In the genomic region with DNA sequence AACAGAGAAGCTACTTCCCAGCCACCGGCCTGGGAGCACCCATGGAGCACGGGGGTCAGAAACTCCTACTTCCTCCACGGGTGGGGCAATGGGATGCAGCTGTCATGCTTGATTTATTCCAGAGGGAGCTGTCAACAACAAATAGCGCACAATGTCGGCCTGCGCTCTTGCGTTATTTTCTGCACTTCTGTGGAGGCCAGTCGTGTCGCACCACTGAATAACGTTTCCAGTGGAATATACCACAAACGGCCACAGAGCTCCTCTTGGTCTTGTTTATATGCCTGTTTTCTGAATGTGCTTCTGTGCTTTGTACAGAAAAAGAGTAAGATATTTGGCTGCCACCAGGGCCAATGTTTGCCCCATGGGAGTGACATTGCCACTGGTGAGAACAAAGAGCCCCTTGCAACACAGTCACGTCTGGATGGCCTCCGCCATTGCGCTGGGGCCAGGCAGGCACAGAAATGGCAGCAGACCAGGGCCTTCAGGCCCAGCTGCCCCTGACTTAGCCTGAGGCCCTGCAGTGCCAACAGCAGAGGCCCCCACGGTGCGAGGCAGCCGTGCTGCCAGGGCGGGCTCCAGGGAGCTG, we compare ENCODE assay signal across 31 cellular contexts. TPM values are rescaled to one million over a fixed set of nuclear protein-coding genes. Genes with fewer than 3 reads are reported as not detected.
A peak's percentile ranks its signal among the peaks of the same experiment; 100 is the strongest.
DNase-seq lines count a peak whose midpoint lies in the region; ATAC-seq, FAIRE-seq and TF ChIP-seq lines count a peak whose summit lies in the region.
"Had no signal": no experiment of that assay in that cellular context is flagged by ENCODE, and none has a peak within 500 bp of the region (broad histone marks: within the 10 kb centered on the region; RNA-seq: fewer than 3 reads in every experiment).

No MANE protein-coding gene starts in this region.

- H4K20me1 ChIP-seq in HepG2 (ENCODE audit: insufficient read depth, low read length) (no peaks in the 10 kb centered on the region), osteoblast (ENCODE audit: insufficient read depth, low read length) (no peaks in the 10 kb centered on the region), MM.1S (ENCODE audit: insufficient read depth, low read length) (no peaks in the 10 kb centered on the region)

- no peak for FAIRE-seq in HepG2 (lab: Jason Lieb, UNC)
- FAIRE-seq: H1, pancreas, TTC549 had no signal

- H3K27ac ChIP-seq in HepG2 (ENCODE audit: extremely low read length, insufficient read depth, low read length) (no peak overlapping the region), right lobe of liver (no peak overlapping the region), gastroesophageal sphincter (peak overlapping the region in 1 of 4 donors; percentile 38), osteoblast (ENCODE audit: low read depth, low read length) (no peak overlapping the region), prostate gland (no peak overlapping the region), MM.1S (ENCODE audit: low read length) (no peak overlapping the region)
- H3K27ac ChIP-seq: ascending aorta, heart left ventricle, pancreas had no signal

- H3K79me2 ChIP-seq in HepG2 (ENCODE audit: insufficient read depth, low read length) (no peaks in the 10 kb centered on the region), osteoblast (ENCODE audit: insufficient read depth, low read length) (no peaks in the 10 kb centered on the region), MM.1S (ENCODE audit: low read length) (no peaks in the 10 kb centered on the region)

- no peak for TF ChIP-seq CTCF in HepG2 (CRISPR knock-in tag; IDR thresholded peaks at IDR 0.05)
- TF ChIP-seq CTCF in right lobe of liver (IDR thresholded peaks at IDR 0.05) = no peak
- TF ChIP-seq CTCF in gastroesophageal sphincter (IDR thresholded peaks at IDR 0.05) = no peak
- no peak for TF ChIP-seq CTCF in osteoblast (IDR thresholded peaks at IDR 0.05; ENCODE audit: extremely low read depth, low read depth, low read length)
- TF ChIP-seq CTCF in prostate gland (IDR thresholded peaks at IDR 0.05) = no peak
- TF ChIP-seq CTCF in MM.1S (IDR thresholded peaks at IDR 0.05; ENCODE audit: low read length) = no peak

- no peak overlapping the region for H3K4me3 ChIP-seq in HepG2 (replicated peaks in 1 of 3; ENCODE audit: insufficient read depth in 1 of 3, low read depth in 2 of 3, low read length in 3 of 3)
- no peak overlapping the region for H3K4me3 ChIP-seq in right lobe of liver
- no peak overlapping the region for H3K4me3 ChIP-seq in gastroesophageal sphincter
- no peak overlapping the region for H3K4me3 ChIP-seq in osteoblast (ENCODE audit: insufficient read depth, low read length)
- H3K4me3 ChIP-seq in prostate gland = no peak overlapping the region
- no peak overlapping the region for H3K4me3 ChIP-seq in MM.1S (ENCODE audit: low read length)
- H3K4me3 ChIP-seq: ascending aorta, heart left ventricle, pancreas had no signal

- in situ Hi-C loops in HepG2 (cut with HindIII; ENCODE audit: extremely low pct_ligation_motif_present, low pct_unique_long_range_greater_than_20kb) = no loop called here

- TF ChIP-seq EP300 in HepG2 (IDR thresholded peaks at IDR 0.05; ENCODE audit: low read depth in 2 of 2, low read length in 2 of 2) (no peak), HepG2 (CRISPR knock-in tag; IDR thresholded peaks at IDR 0.05; ENCODE audit: borderline replicate concordance) (no peak), gastroesophageal sphincter (IDR thresholded peaks at IDR 0.05) (no peak)

- H3K36me3 ChIP-seq in HepG2 (replicated peaks in 1 of 2; ENCODE audit: control insufficient read depth in 1 of 2, insufficient read depth in 2 of 2, low read length in 2 of 2) (no peaks in the 10 kb centered on the region), right lobe of liver (no peaks in the 10 kb centered on the region), gastroesophageal sphincter (no peaks in the 10 kb centered on the region), osteoblast (ENCODE audit: insufficient read depth, low read length) (no peaks in the 10 kb centered on the region), prostate gland (no peaks in the 10 kb centered on the region), MM.1S (replicated peaks; ENCODE audit: insufficient read depth, low read length) (no peaks in the 10 kb centered on the region)
- H3K36me3 ChIP-seq: ascending aorta, heart left ventricle, pancreas had no signal

- no TSS peak for BruUV-seq in HepG2 (replicated peaks; lab: Mats Ljungman, UMichigan)

- H3K27me3 ChIP-seq in HepG2 (ENCODE audit: control insufficient read depth in 1 of 2, insufficient read depth in 2 of 2, low read length in 2 of 2) = peaks cover 3 to 57% of the 10 kb centered on the region in 2 experiments
- no peaks in the 10 kb centered on the region for H3K27me3 ChIP-seq in right lobe of liver
- H3K27me3 ChIP-seq in gastroesophageal sphincter = peaks cover 53% of the 10 kb centered on the region
- peaks cover 5% of the 10 kb centered on the region for H3K27me3 ChIP-seq in osteoblast (ENCODE audit: insufficient read depth, low read length)
- no peaks in the 10 kb centered on the region for H3K27me3 ChIP-seq in prostate gland (replicated peaks; ENCODE audit: insufficient read depth)
- H3K27me3 ChIP-seq in MM.1S (replicated peaks; ENCODE audit: insufficient read depth, low read length) = peaks cover 38% of the 10 kb centered on the region
- H3K27me3 ChIP-seq: ascending aorta had no signal

- TF ChIP-seq POLR2A in HepG2 (IDR thresholded peaks at IDR 0.05; ENCODE audit: insufficient read depth in 1 of 2, low read depth in 2 of 2, low read length in 2 of 2) (no peak), right lobe of liver (IDR thresholded peaks at IDR 0.05) (no peak), gastroesophageal sphincter (IDR thresholded peaks at IDR 0.05) (no peak), prostate gland (IDR thresholded peaks at IDR 0.05) (no peak)

- TF ChIP-seq RAD21 in HepG2 (CRISPR knock-in tag; IDR thresholded peaks at IDR 0.05) = no peak

- no peak overlapping the region for H3K4me2 ChIP-seq in HepG2 (ENCODE audit: low read depth, low read length)
- no peak overlapping the region for H3K4me2 ChIP-seq in osteoblast (ENCODE audit: insufficient read depth, low read length)
- no peak overlapping the region for H3K4me2 ChIP-seq in MM.1S (ENCODE audit: low read depth, low read length)

- H3K4me1 ChIP-seq in HepG2 (ENCODE audit: insufficient read depth, low read length) = peaks cover 5% of the 10 kb centered on the region; the same call in 1 of the 2 replicates
- H3K4me1 ChIP-seq in right lobe of liver = peaks cover 0 to 9% (median 3%) of the 10 kb centered on the region in 4 donors
- H3K4me1 ChIP-seq in gastroesophageal sphincter = no peaks in the 10 kb centered on the region
- no peaks in the 10 kb centered on the region for H3K4me1 ChIP-seq in osteoblast (ENCODE audit: insufficient read depth, low read length)
- H3K4me1 ChIP-seq in prostate gland (replicated peaks) = no peaks in the 10 kb centered on the region
- no peaks in the 10 kb centered on the region for H3K4me1 ChIP-seq in MM.1S (ENCODE audit: low read length)
- H3K4me1 ChIP-seq: ascending aorta, heart left ventricle had no signal

- no peaks in the 10 kb centered on the region for H3K9me2 ChIP-seq in MM.1S (replicated peaks; ENCODE audit: insufficient read depth, low read length)

- DNase-seq in HepG2 (ENCODE audit: low spot score) = no peak
- DNase-seq in right lobe of liver = no peak
- DNase-seq in osteoblast (ENCODE audit: insufficient read length, low spot score, missing footprints) = peak; percentile 59
- DNase-seq in activated CD4-positive, CD25-positive, alpha-beta regulatory T cell treated with anti-CD3 and anti-CD28 coated beads, Interleukin-2, amount 50 U/mL, for 72 hours = no peak
- no peak for DNase-seq in prostate gland (ENCODE audit: low spot score)
- DNase-seq in MM.1S = no peak
- DNase-seq in T1000 (lab: John Stamatoyannopoulos, UW) = no peak
- DNase-seq: activated CD4-positive, alpha-beta T cell treated with anti-CD3 and anti-CD28 coated beads for 1 hour; activated naive CD4-positive, alpha-beta T cell treated with anti-CD3 and anti-CD28 coated beads, Interleukin-2, amount 50 U/mL, for 16 hours; activated T-cell treated with anti-CD3 and anti-CD28 coated beads, Interleukin-2, amount 50 U/mL, for 48 hours; AML-193; central memory CD4-positive, alpha-beta T cell; COR-L47; DMS79; heart left ventricle; mesendoderm; naive B cell; NCI-H1417 treated with DMSO at 0.1 percent for 48 hours; NCI-H2107; pancreas; SHP77 treated with DMSO at 0.1 percent for 48 hours; stimulated activated naive CD8-positive, alpha-beta T cell treated with anti-CD3 and anti-CD28 coated beads, Interleukin-15, amount 100 ng/mL, for 72 hours; T-helper 1 cell; trophoblast cell had no signal

- intact Hi-C loops in HepG2 (cut with micrococcal nuclease; ENCODE audit: unreplicated experiment) (no loop called here), right lobe of liver (cut with DNase I) (no loop called here), prostate gland (cut with DNase I) (no loop called here)

- H3K9me3 ChIP-seq in HepG2 (ENCODE audit: low read length) = peaks cover 10% of the 10 kb centered on the region; the same call in 1 of the 2 replicates
- H3K9me3 ChIP-seq in right lobe of liver = no peaks in the 10 kb centered on the region
- H3K9me3 ChIP-seq in gastroesophageal sphincter = peaks cover 0 to 11% (median 0%) of the 10 kb centered on the region in 3 donors
- H3K9me3 ChIP-seq in osteoblast (ENCODE audit: low read depth, low read length) = no peaks in the 10 kb centered on the region
- H3K9me3 ChIP-seq in prostate gland = no peaks in the 10 kb centered on the region
- H3K9me3 ChIP-seq in MM.1S (replicated peaks; ENCODE audit: insufficient read depth, low read length) = no peaks in the 10 kb centered on the region
- H3K9me3 ChIP-seq: pancreas had no signal

- CTCF ChIA-PET in HepG2 (lab: Yijun Ruan, JAX; ENCODE audit: low intra/inter-chr PET ratio, low total read pairs) = no interaction called here

- POLR2A ChIA-PET in HepG2 (lab: Yijun Ruan, JAX) = no interaction called here

- H2AFZ ChIP-seq in HepG2 (ENCODE audit: low read length) (no peak overlapping the region), osteoblast (ENCODE audit: low read length) (no peak overlapping the region), MM.1S (ENCODE audit: low read length) (no peak overlapping the region)

- no peak for ATAC-seq in HepG2
- no peak for ATAC-seq in right lobe of liver
- peak; percentile 31 for ATAC-seq in gastroesophageal sphincter
- ATAC-seq: Panc1; pancreas; stimulated activated naive CD8-positive, alpha-beta T cell treated with anti-CD3 and anti-CD28 coated beads, Interleukin-15, amount 100 ng/mL, for 72 hours had no signal

- 54% methylated on average over 7 of the region's 18 CpGs for WGBS in HepG2 (ENCODE audit: low lambda C conversion rate)
- WGBS in right lobe of liver (ENCODE audit: insufficient coverage, low coverage, low lambda C conversion rate, missing lambda C conversion rate) = 87% methylated on average over 4 of the region's 18 CpGs
- 39 to 70% methylated on average over 3 to 7 of the region's 18 CpGs for WGBS in gastroesophageal sphincter (ENCODE audit: low coverage in 1 of 2), 2 donors
- 79% methylated on average over 18 of the region's 18 CpGs for WGBS in prostate gland

- H3K9ac ChIP-seq in HepG2 (ENCODE audit: insufficient read depth, low read depth, low read length) = no peak overlapping the region
- H3K9ac ChIP-seq in MM.1S (ENCODE audit: low read length) = no peak overlapping the region

- no peaks in the 10 kb centered on the region for H3F3A ChIP-seq in MM.1S (ENCODE audit: insufficient read depth, low read length)

RNA-seq across cellular contexts. Expression of a gene that starts 28.8 kb away (rescaled TPM):
- total RNA-seq in HepG2 (2016; rRNA removed; fragmentation: Illumina TruSeq; extraction: Trizol) (not detected in 2 replicates), right lobe of liver (under 1 TPM in 2 of 6 experiments, not detected in 4; 0.17 to 0.18 TPM), gastroesophageal sphincter (1 to 10 TPM in 1 of 4 donors, under 1 TPM in 3; 0.46 to 1.9 (median 0.72) TPM), osteoblast (not detected in 2 replicates), prostate gland (1 to 10 TPM; 1.4 to 6.0 TPM)
- total RNA-seq in HepG2 (2016; cell fraction: cytosol; rRNA removed; fragmentation: Illumina TruSeq; extraction: Trizol; ENCODE audit: low read depth) = not detected in 2 replicates
- not detected in 2 replicates for total RNA-seq in HepG2 (2016; cell fraction: insoluble cytoplasmic fraction; rRNA removed; fragmentation: Illumina TruSeq; extraction: Trizol)
- total RNA-seq in HepG2 (2016; cell fraction: membrane; rRNA removed; fragmentation: Illumina TruSeq; extraction: Trizol) = not detected in 2 replicates
- total RNA-seq in HepG2 (2016; cell fraction: nucleus; rRNA removed; fragmentation: Illumina TruSeq; extraction: Trizol) = not detected in 2 replicates
- polyA plus RNA-seq in HepG2 (2011; rRNA removed) = not detected in 2 replicates
- polyA plus RNA-seq in HepG2 (2011; cell fraction: cytosol; rRNA removed) = not detected in 2 replicates
- polyA plus RNA-seq in HepG2 (2011; cell fraction: nucleus; rRNA removed) = not detected in 2 replicates
- polyA plus RNA-seq in HepG2 (2012) = not detected in 2 replicates
- polyA plus RNA-seq in HepG2 (2016; cell fraction: cytosol; fragmentation: Illumina TruSeq; extraction: Trizol; ENCODE audit: low read depth) = not detected in 2 replicates
- not detected in 2 replicates for polyA plus RNA-seq in HepG2 (2016; cell fraction: insoluble cytoplasmic fraction; fragmentation: Illumina TruSeq; extraction: Trizol; ENCODE audit: low read depth)
- polyA plus RNA-seq in HepG2 (2016; cell fraction: membrane; fragmentation: Illumina TruSeq; extraction: Trizol; ENCODE audit: low read depth) = not detected in 2 replicates
- polyA plus RNA-seq in HepG2 (2016; cell fraction: nucleus; fragmentation: Illumina TruSeq; extraction: Trizol; ENCODE audit: insufficient read depth, low read depth) = not detected in 2 replicates
- polyA minus RNA-seq in HepG2 (2011; rRNA and poly(A)+ RNA removed; ENCODE audit: low replicate concordance) = 0.28 TPM in 1 of 2 replicates, not detected in the other
- not detected in 2 replicates for polyA minus RNA-seq in HepG2 (2011; cell fraction: cytosol; rRNA and poly(A)+ RNA removed)
- polyA minus RNA-seq in HepG2 (2011; cell fraction: nucleus; rRNA and poly(A)+ RNA removed) = not detected in 2 replicates
- total RNA-seq: A172, ascending aorta had no signal

RNA-seq across cellular contexts. Expression of a gene that starts 53.8 kb away (rescaled TPM):
- total RNA-seq in HepG2 (2016; rRNA removed; fragmentation: Illumina TruSeq; extraction: Trizol) (not detected in 2 replicates), right lobe of liver (1 to 10 TPM in 4 of 6 experiments, under 1 TPM in 2; 0.35 to 4.0 (median 1.9) TPM), gastroesophageal sphincter (under 1 TPM in 2 of 4 donors, not detected in 2; 0.54 to 0.78 TPM), osteoblast (not detected in 2 replicates), prostate gland (under 1 TPM in 1 of 2 donors, not detected in 1; 0.32 TPM)
- not detected in 2 replicates for total RNA-seq in HepG2 (2016; cell fraction: cytosol; rRNA removed; fragmentation: Illumina TruSeq; extraction: Trizol; ENCODE audit: low read depth)
- not detected in 2 replicates for total RNA-seq in HepG2 (2016; cell fraction: insoluble cytoplasmic fraction; rRNA removed; fragmentation: Illumina TruSeq; extraction: Trizol)
- not detected in 2 replicates for total RNA-seq in HepG2 (2016; cell fraction: membrane; rRNA removed; fragmentation: Illumina TruSeq; extraction: Trizol)
- total RNA-seq in HepG2 (2016; cell fraction: nucleus; rRNA removed; fragmentation: Illumina TruSeq; extraction: Trizol) = not detected in 2 replicates
- not detected in 2 replicates for polyA plus RNA-seq in HepG2 (2011; rRNA removed)
- polyA plus RNA-seq in HepG2 (2011; cell fraction: cytosol; rRNA removed) = not detected in 2 replicates
- polyA plus RNA-seq in HepG2 (2011; cell fraction: nucleus; rRNA removed) = not detected in 2 replicates
- polyA plus RNA-seq in HepG2 (2012) = not detected in 2 replicates
- polyA plus RNA-seq in HepG2 (2016; cell fraction: cytosol; fragmentation: Illumina TruSeq; extraction: Trizol; ENCODE audit: low read depth) = not detected in 2 replicates
- not detected in 2 replicates for polyA plus RNA-seq in HepG2 (2016; cell fraction: insoluble cytoplasmic fraction; fragmentation: Illumina TruSeq; extraction: Trizol; ENCODE audit: low read depth)
- polyA plus RNA-seq in HepG2 (2016; cell fraction: membrane; fragmentation: Illumina TruSeq; extraction: Trizol; ENCODE audit: low read depth) = not detected in 2 replicates
- polyA plus RNA-seq in HepG2 (2016; cell fraction: nucleus; fragmentation: Illumina TruSeq; extraction: Trizol; ENCODE audit: insufficient read depth, low read depth) = not detected in 2 replicates
- not detected in 2 replicates for polyA minus RNA-seq in HepG2 (2011; rRNA and poly(A)+ RNA removed; ENCODE audit: low replicate concordance)
- not detected in 2 replicates for polyA minus RNA-seq in HepG2 (2011; cell fraction: cytosol; rRNA and poly(A)+ RNA removed)
- polyA minus RNA-seq in HepG2 (2011; cell fraction: nucleus; rRNA and poly(A)+ RNA removed) = not detected in 2 replicates
- total RNA-seq: A172, H1, M059J had no signal
- polyA plus RNA-seq: H1 had no signal

RNA-seq across cellular contexts. Expression of a gene that starts 56.0 kb away (rescaled TPM):
- total RNA-seq in HepG2 (2016; rRNA removed; fragmentation: Illumina TruSeq; extraction: Trizol) (16.4 and 18.1 TPM in 2 replicates), right lobe of liver (10 to 100 TPM; 47.5 to 98.2 (median 71.4) TPM), gastroesophageal sphincter (100 to 1,000 TPM in 1 of 4 donors, 10 to 100 TPM in 3; 44.6 to 102 (median 64.7) TPM), osteoblast (46.6 and 49.2 TPM in 2 replicates), prostate gland (100 to 1,000 TPM in 1 of 2 donors, 10 to 100 TPM in 1; 50.1 to 210 TPM)
- 11.2 and 14.6 TPM in 2 replicates for total RNA-seq in HepG2 (2016; cell fraction: cytosol; rRNA removed; fragmentation: Illumina TruSeq; extraction: Trizol; ENCODE audit: low read depth)
- 17.0 and 18.3 TPM in 2 replicates for total RNA-seq in HepG2 (2016; cell fraction: insoluble cytoplasmic fraction; rRNA removed; fragmentation: Illumina TruSeq; extraction: Trizol)
- total RNA-seq in HepG2 (2016; cell fraction: membrane; rRNA removed; fragmentation: Illumina TruSeq; extraction: Trizol) = 23.4 and 24.7 TPM in 2 replicates
- 17.7 and 25.0 TPM in 2 replicates for total RNA-seq in HepG2 (2016; cell fraction: nucleus; rRNA removed; fragmentation: Illumina TruSeq; extraction: Trizol)
- polyA plus RNA-seq in HepG2 (2011; rRNA removed) = 26.4 and 33.4 TPM in 2 replicates
- 14.8 and 26.4 TPM in 2 replicates for polyA plus RNA-seq in HepG2 (2011; cell fraction: cytosol; rRNA removed)
- polyA plus RNA-seq in HepG2 (2011; cell fraction: nucleus; rRNA removed) = 229 and 296 TPM in 2 replicates
- polyA plus RNA-seq in HepG2 (2012) = 28.4 and 33.9 TPM in 2 replicates
- 13.6 and 14.2 TPM in 2 replicates for polyA plus RNA-seq in HepG2 (2016; cell fraction: cytosol; fragmentation: Illumina TruSeq; extraction: Trizol; ENCODE audit: low read depth)
- 20.2 and 25.5 TPM in 2 replicates for polyA plus RNA-seq in HepG2 (2016; cell fraction: insoluble cytoplasmic fraction; fragmentation: Illumina TruSeq; extraction: Trizol; ENCODE audit: low read depth)
- 17.5 and 20.7 TPM in 2 replicates for polyA plus RNA-seq in HepG2 (2016; cell fraction: membrane; fragmentation: Illumina TruSeq; extraction: Trizol; ENCODE audit: low read depth)
- polyA plus RNA-seq in HepG2 (2016; cell fraction: nucleus; fragmentation: Illumina TruSeq; extraction: Trizol; ENCODE audit: insufficient read depth, low read depth) = 61.5 and 67.7 TPM in 2 replicates
- polyA minus RNA-seq in HepG2 (2011; rRNA and poly(A)+ RNA removed; ENCODE audit: low replicate concordance) = 34.0 and 46.7 TPM in 2 replicates
- polyA minus RNA-seq in HepG2 (2011; cell fraction: cytosol; rRNA and poly(A)+ RNA removed) = 23.8 and 25.1 TPM in 2 replicates
- polyA minus RNA-seq in HepG2 (2011; cell fraction: nucleus; rRNA and poly(A)+ RNA removed) = 29.2 and 32.3 TPM in 2 replicates
